Comparison of ENCODE assay signal across 1 cellular context in genomic region chr19:2785244-2786000, GRCh38.
TF ChIP-seq lines count a peak whose summit lies in the region.

TSS of gene THOP1 (plus strand) at chr19:2785503. CDS start at chr19:2785663, 160 bp downstream.

TF ChIP-seq in GM12878, 131 proteins besides CTCF, POLR2A, EP300 and RAD21 (continued from another document and continues in another):
- TF ChIP-seq CUX1 (IDR thresholded peaks at IDR 0.05; ENCODE audit: insufficient replicate concordance, low read depth, low read length) = no peak
- TF ChIP-seq PML (IDR thresholded peaks at IDR 0.05; ENCODE audit: low read length) = no peak
- no peak for TF ChIP-seq ZSCAN29 (IDR thresholded peaks at IDR 0.05)
- TF ChIP-seq YY1 (IDR thresholded peaks at IDR 0.05; ENCODE audit: low read depth, low read length) = peak; percentile 71; the same call in 1 of the 2 replicates
- TF ChIP-seq ZNF24 (IDR thresholded peaks at IDR 0.05) = 0 out of 2 replicates have a peak, but pooled peaks have one; percentile 74
- TF ChIP-seq TCF3 (IDR thresholded peaks at IDR 0.05; ENCODE audit: borderline replicate concordance, insufficient read depth, low read depth, low read length) = no peak
- no peak for TF ChIP-seq FOXM1 (IDR thresholded peaks at IDR 0.05; ENCODE audit: low read depth, low read length)
- TF ChIP-seq ASH2L (IDR thresholded peaks at IDR 0.05; ENCODE audit: borderline replicate concordance, low read depth) = no peak
- no peak for TF ChIP-seq MTA3 (IDR thresholded peaks at IDR 0.05; ENCODE audit: borderline replicate concordance, low read length)
- TF ChIP-seq SUZ12 (IDR thresholded peaks at IDR 0.05; ENCODE audit: unreplicated experiment) = no peak
- no peak for TF ChIP-seq ZBTB4 (CRISPR knock-in tag; IDR thresholded peaks at IDR 0.05)
- TF ChIP-seq SP1 (IDR thresholded peaks at IDR 0.05; ENCODE audit: low read depth, low read length) = peak; percentile 71
- no peak for TF ChIP-seq HSF1 (IDR thresholded peaks at IDR 0.05; ENCODE audit: low read depth, low read length)
- TF ChIP-seq HCFC1 (IDR thresholded peaks at IDR 0.05; ENCODE audit: low read length) = no peak; the same call in 1 of the 2 replicates
- TF ChIP-seq MAX (IDR thresholded peaks at IDR 0.05; ENCODE audit: low read depth, low read length) = peak; percentile 21; the same call in 1 of the 2 replicates
- TF ChIP-seq SREBF1 (IDR thresholded peaks at IDR 0.05; ENCODE audit: low read length) = no peak
- no peak for TF ChIP-seq MYB (IDR thresholded peaks at IDR 0.05; ENCODE audit: borderline replicate concordance, low read depth, low read length)
- TF ChIP-seq TCF12 (IDR thresholded peaks at IDR 0.05; ENCODE audit: low read depth, low read length) = peak; percentile 43; the same call in 1 of the 2 replicates
- TF ChIP-seq USF2 (IDR thresholded peaks at IDR 0.05; ENCODE audit: borderline replicate concordance, low read depth, low read length) = no peak
- no peak for TF ChIP-seq SUPT20H (IDR thresholded peaks at IDR 0.05; ENCODE audit: borderline replicate concordance, control insufficient read depth, low read depth, low read length)
- no peak for TF ChIP-seq POU2F2 (IDR thresholded peaks at IDR 0.05; ENCODE audit: borderline replicate concordance, low read depth, low read length)
- no peak for TF ChIP-seq CBX3 (IDR thresholded peaks at IDR 0.05; ENCODE audit: borderline replicate concordance, low read depth)
- TF ChIP-seq NBN (IDR thresholded peaks at IDR 0.05) = no peak
- peak; percentile 97 for TF ChIP-seq IKZF1 (conservative IDR thresholded peaks at IDR 0.05)
- TF ChIP-seq BHLHE40 (IDR thresholded peaks at IDR 0.05; ENCODE audit: borderline replicate concordance in 1 of 2, low read depth in 2 of 2, low read length in 1 of 2) = peak in 1 of 2 experiments; percentile 79; a peak in 2 of 4 replicates
- TF ChIP-seq ELK1 (IDR thresholded peaks at IDR 0.05; ENCODE audit: low read depth, low read length) = no peak
- peak; percentile 88 for TF ChIP-seq NKRF (conservative IDR thresholded peaks at IDR 0.05)
- TF ChIP-seq EZH2 (IDR thresholded peaks at IDR 0.05; ENCODE audit: borderline replicate concordance, control insufficient read depth, low read depth, low read length) = no peak
- TF ChIP-seq KDM1A (IDR thresholded peaks at IDR 0.05; ENCODE audit: borderline replicate concordance) = no peak
- no peak for TF ChIP-seq RELB (IDR thresholded peaks at IDR 0.05; ENCODE audit: low read depth)
- TF ChIP-seq IKZF2 (IDR thresholded peaks at IDR 0.05) = no peak
- no peak for TF ChIP-seq SPI1 (IDR thresholded peaks at IDR 0.05; ENCODE audit: borderline replicate concordance, insufficient read depth, low read depth, low read length)
- no peak for TF ChIP-seq CBFB (IDR thresholded peaks at IDR 0.05; ENCODE audit: low read depth)
- TF ChIP-seq ZNF207 (IDR thresholded peaks at IDR 0.05; ENCODE audit: borderline replicate concordance) = 0 out of 2 replicates have a peak, but pooled peaks have one; percentile 74
- TF ChIP-seq SMARCA5 (IDR thresholded peaks at IDR 0.05) = peak; percentile 63; the same call in 1 of the 2 replicates
- TF ChIP-seq POLR2AphosphoS5 (IDR thresholded peaks at IDR 0.05; ENCODE audit: low read length) = peak; percentile 64
- TF ChIP-seq RB1 (IDR thresholded peaks at IDR 0.05; ENCODE audit: borderline replicate concordance) = peak; percentile 84
- no peak for TF ChIP-seq NFXL1 (IDR thresholded peaks at IDR 0.05; ENCODE audit: borderline replicate concordance)
- no peak for TF ChIP-seq RAD51 (IDR thresholded peaks at IDR 0.05)
- TF ChIP-seq DPF2 (IDR thresholded peaks at IDR 0.05) = peak; percentile 73
- no peak for TF ChIP-seq GABPA (IDR thresholded peaks at IDR 0.05; ENCODE audit: low read depth)
- TF ChIP-seq NR2C1 (IDR thresholded peaks at IDR 0.05) = no peak
- TF ChIP-seq RUNX3 (IDR thresholded peaks at IDR 0.05; ENCODE audit: low read length) = no peak; the same call in 1 of the 2 replicates
- TF ChIP-seq RELA (IDR thresholded peaks at IDR 0.05; ENCODE audit: borderline replicate concordance, partially characterized antibody) = no peak
